14 cellular contexts compared by ENCODE assay signal in genomic region chr19:11113140-11113708, GRCh38. TPM values are rescaled to one million over a fixed set of nuclear protein-coding genes. Genes with fewer than 3 reads are reported as not detected.
DNase-seq lines count a peak whose midpoint lies in the region; ATAC-seq and TF ChIP-seq lines count a peak whose summit lies in the region.
"Had no signal": no experiment of that assay in that cellular context is flagged by ENCODE, and none has a peak within 500 bp of the region (broad histone marks: within the 10 kb centered on the region; RNA-seq: fewer than 3 reads in every experiment).

No MANE protein-coding gene starts in this region.

- no peak overlapping the region for H2BK5ac ChIP-seq in H9 (ENCODE audit: insufficient read length, low read length)

- H3K27ac Mint-ChIP-seq in Calu3 (ENCODE audit: unreplicated experiment): peak overlapping the region; percentile 68
- H3K27ac Mint-ChIP-seq in H9: peak overlapping the region; percentile 2 to 94 (median 83); a peak in 4 of 7 replicates
- peak overlapping the region; percentile 34 for H3K27ac Mint-ChIP-seq in activated naive CD8-positive, alpha-beta T cell treated with anti-CD3 and anti-CD28 coated beads, Interleukin-2, amount 10 ng/mL, durations not matched to agents 7 days and 5 days
- H3K27ac Mint-ChIP-seq in nephron progenitor cell: peak overlapping the region; percentile 97
- H3K27ac Mint-ChIP-seq in stimulated activated naive B cell treated with anti-CD40 and anti-IgM and Interleukin-4, amounts not matched to agents 10 μg/mL and 1 μg/mL and 100 μg/mL, for 72 hours: no peak overlapping the region
- H3K27ac Mint-ChIP-seq: CD8-positive, alpha-beta T cell had no signal

- intact Hi-C loops in Calu3 (cut with micrococcal nuclease; ENCODE audit: unreplicated experiment): no loop called here

- H3K9ac ChIP-seq in H9 (ENCODE audit: extremely low read depth, insufficient read length, low read length): no peak overlapping the region
- H3K9ac ChIP-seq: BLaER1 treated with 17β-estradiol and CSF1 and Interleukin-3, amounts not matched to agents 10 nM and 100 nM had no signal

- H4K20me1 ChIP-seq in H9 (ENCODE audit: control insufficient read depth, insufficient read depth, insufficient read length): peaks cover 5% of the 10 kb centered on the region

- H3K56ac ChIP-seq in H9 (ENCODE audit: insufficient read length, low read depth, low read length): no peak overlapping the region

- no peak overlapping the region for H3T11ph ChIP-seq in H9 (ENCODE audit: low read length)

- H3K9me3 ChIP-seq in H9 (ENCODE audit: control insufficient read depth, low read depth, low read length): no peaks in the 10 kb centered on the region
- H3K9me3 ChIP-seq: BLaER1 treated with 17β-estradiol and CSF1 and Interleukin-3, amounts not matched to agents 10 nM and 100 nM had no signal

- no peak overlapping the region for H2AFZ ChIP-seq in H9 (ENCODE audit: low read length)

- no peak overlapping the region for H3K4me2 ChIP-seq in H9 (ENCODE audit: insufficient read depth, insufficient read length, low read length)
- H3K4me2 ChIP-seq: BLaER1 treated with 17β-estradiol and CSF1 and Interleukin-3, amounts not matched to agents 10 nM and 100 nM had no signal

- no peaks in the 10 kb centered on the region for H3K4me1 ChIP-seq in H9 (ENCODE audit: insufficient read depth, low read length)
- H3K4me1 ChIP-seq: BLaER1 treated with 17β-estradiol and CSF1 and Interleukin-3, amounts not matched to agents 10 nM and 100 nM had no signal

- CTCF ChIA-PET in Calu3 (lab: Charles Lee): no interaction called here

- no peak overlapping the region for H2BK12ac ChIP-seq in H9 (ENCODE audit: insufficient read length, low read depth, low read length)

- ATAC-seq in activated naive CD8-positive, alpha-beta T cell treated with anti-CD3 and anti-CD28 coated beads, Interleukin-2, amount 10 ng/mL, durations not matched to agents 7 days and 5 days (ENCODE audit: low read depth): no peak
- no peak for ATAC-seq in stimulated activated naive B cell treated with anti-CD40 and anti-IgM and Interleukin-4, amounts not matched to agents 10 μg/mL and 1 μg/mL and 100 μg/mL, for 72 hours (replicated peaks)
- no peak for ATAC-seq in GM21423 (IDR thresholded peaks at IDR 0.05; ENCODE audit: unreplicated experiment)
- ATAC-seq: CD8-positive, alpha-beta T cell; SK-N-SH treated with all-trans-retinoic acid at 6 μM for 48 hours had no signal

- H3K4me3 Mint-ChIP-seq in Calu3 (ENCODE audit: low read depth, unreplicated experiment) (peak overlapping the region; percentile 24), H9 (no peak overlapping the region), nephron progenitor cell (no peak overlapping the region)
- no peak overlapping the region for H3K4me3 Mint-ChIP-seq in activated naive CD8-positive, alpha-beta T cell treated with anti-CD3 and anti-CD28 coated beads, Interleukin-2, amount 10 ng/mL, durations not matched to agents 7 days and 5 days
- no peak overlapping the region for H3K4me3 Mint-ChIP-seq in stimulated activated naive B cell treated with anti-CD40 and anti-IgM and Interleukin-4, amounts not matched to agents 10 μg/mL and 1 μg/mL and 100 μg/mL, for 72 hours
- H3K4me3 Mint-ChIP-seq: CD8-positive, alpha-beta T cell had no signal

- H3K79me1 ChIP-seq in H9 (ENCODE audit: insufficient read depth, low read depth, low read length, poor library complexity, severe bottlenecking): no peaks in the 10 kb centered on the region

- DNase-seq in Calu3: no peak
- DNase-seq in H9: no peak
- DNase-seq in activated naive CD8-positive, alpha-beta T cell treated with anti-CD3 and anti-CD28 coated beads, Interleukin-2, amount 10 ng/mL, durations not matched to agents 7 days and 5 days: no peak
- DNase-seq in nephron progenitor cell: no peak
- DNase-seq in stimulated activated naive B cell treated with anti-CD40 and anti-IgM and Interleukin-4, amounts not matched to agents 10 μg/mL and 1 μg/mL and 100 μg/mL, for 72 hours: no peak
- DNase-seq in stimulated activated CD4-positive, alpha-beta T cell treated with anti-CD3 and anti-CD28 coated beads, Interleukin-2, amount 100 ng/mL, for 48 hours: no peak
- DNase-seq: CD8-positive, alpha-beta T cell; DMS79; KG1; NCI-H1694 treated with DMSO at 0.1 percent for 48 hours; SIG-M5 had no signal

- H3K27me3 Mint-ChIP-seq in Calu3 (ENCODE audit: unreplicated experiment) (no peaks in the 10 kb centered on the region), H9 (ENCODE audit: low read depth) (no peaks in the 10 kb centered on the region), nephron progenitor cell (ENCODE audit: low read depth, poor library complexity) (peaks cover 7% of the 10 kb centered on the region)
- H3K27me3 Mint-ChIP-seq in activated naive CD8-positive, alpha-beta T cell treated with anti-CD3 and anti-CD28 coated beads, Interleukin-2, amount 10 ng/mL, durations not matched to agents 7 days and 5 days: no peaks in the 10 kb centered on the region
- H3K27me3 Mint-ChIP-seq in stimulated activated naive B cell treated with anti-CD40 and anti-IgM and Interleukin-4, amounts not matched to agents 10 μg/mL and 1 μg/mL and 100 μg/mL, for 72 hours: peaks cover 7 to 10% of the 10 kb centered on the region in 2 donors

- WGBS in H9 (ENCODE audit: extremely low coverage, insufficient read length, low lambda C conversion rate): no CpG with 5 or more reads among the region's 27 CpGs

- H2BK15ac ChIP-seq in H9 (ENCODE audit: low read depth, low read length): no peak overlapping the region

- H3K9me3 Mint-ChIP-seq in Calu3 (ENCODE audit: low read depth, unreplicated experiment): no peaks in the 10 kb centered on the region
- H3K9me3 Mint-ChIP-seq in H9: no peaks in the 10 kb centered on the region
- no peaks in the 10 kb centered on the region for H3K9me3 Mint-ChIP-seq in activated naive CD8-positive, alpha-beta T cell treated with anti-CD3 and anti-CD28 coated beads, Interleukin-2, amount 10 ng/mL, durations not matched to agents 7 days and 5 days
- H3K9me3 Mint-ChIP-seq in nephron progenitor cell: no peaks in the 10 kb centered on the region
- H3K9me3 Mint-ChIP-seq in stimulated activated naive B cell treated with anti-CD40 and anti-IgM and Interleukin-4, amounts not matched to agents 10 μg/mL and 1 μg/mL and 100 μg/mL, for 72 hours: no peaks in the 10 kb centered on the region
- H3K9me3 Mint-ChIP-seq: CD8-positive, alpha-beta T cell had no signal

- 0 out of 2 replicates have a peak, but pooled peaks cover 2% of the 10 kb centered on the region for H3K79me2 ChIP-seq in H9 (ENCODE audit: insufficient read depth, low read length)

- H3K27me3 ChIP-seq in H9 (ENCODE audit: insufficient read depth, low read length): no peaks in the 10 kb centered on the region
- H3K27me3 ChIP-seq: BLaER1 treated with 17β-estradiol and CSF1 and Interleukin-3, amounts not matched to agents 10 nM and 100 nM had no signal

- H4K5ac ChIP-seq in H9 (ENCODE audit: insufficient read length, low read depth, low read length): no peak overlapping the region

- no peak overlapping the region for H3K18ac ChIP-seq in H9 (ENCODE audit: insufficient read length, low read depth, low read length)

- no peak overlapping the region for H2AK5ac ChIP-seq in H9 (ENCODE audit: insufficient read length, low read length)

- H4K8ac ChIP-seq in H9 (replicated peaks; ENCODE audit: insufficient read length, low read depth, low read length): no peak overlapping the region

- H2BK20ac ChIP-seq in H9 (ENCODE audit: low read depth, low read length, poor library complexity, severe bottlenecking): no peak overlapping the region

- POLR2A ChIA-PET in activated naive CD8-positive, alpha-beta T cell treated with anti-CD3 and anti-CD28 coated beads, Interleukin-2, amount 10 ng/mL, durations not matched to agents 7 days and 5 days (lab: Charles Lee): no interaction called here

- H3K36me3 Mint-ChIP-seq in Calu3 (ENCODE audit: insufficient read depth, unreplicated experiment) (peaks cover 97% of the 10 kb centered on the region), H9 (ENCODE audit: insufficient read depth in 1 of 3, low read depth in 3 of 3) (peaks cover 74 to 97% (median 95%) of the 10 kb centered on the region in 3 experiments), nephron progenitor cell (ENCODE audit: low read depth) (peaks cover 81% of the 10 kb centered on the region)
- H3K36me3 Mint-ChIP-seq in activated naive CD8-positive, alpha-beta T cell treated with anti-CD3 and anti-CD28 coated beads, Interleukin-2, amount 10 ng/mL, durations not matched to agents 7 days and 5 days: peaks cover 37% of the 10 kb centered on the region
- H3K36me3 Mint-ChIP-seq in stimulated activated naive B cell treated with anti-CD40 and anti-IgM and Interleukin-4, amounts not matched to agents 10 μg/mL and 1 μg/mL and 100 μg/mL, for 72 hours: peaks cover 76 to 77% of the 10 kb centered on the region in 2 donors

- H3K23me2 ChIP-seq in H9 (ENCODE audit: insufficient read length, low read depth, low read length, poor library complexity, severe bottlenecking): no peaks in the 10 kb centered on the region

- no TSS peak for BruUV-seq in Calu3 (replicated peaks; lab: Mats Ljungman, UMichigan)

- TF ChIP-seq CTCF in Calu3 (IDR thresholded peaks at IDR 0.05; ENCODE audit: unreplicated experiment) (no peak), H9 (conservative IDR thresholded peaks at IDR 0.05) (no peak), nephron progenitor cell (IDR thresholded peaks at IDR 0.05) (no peak)

- H3K23ac ChIP-seq in H9 (ENCODE audit: insufficient read length, low read depth, low read length): no peak overlapping the region

- H3K14ac ChIP-seq in H9 (ENCODE audit: insufficient read depth, low read length): no peak overlapping the region

- no peak overlapping the region for H4K91ac ChIP-seq in H9 (ENCODE audit: insufficient read length, low read depth, low read length)

- H2BK120ac ChIP-seq in H9 (ENCODE audit: low read depth, low read length, poor library complexity, severe bottlenecking): no peak overlapping the region

- no peak overlapping the region for H3K27ac ChIP-seq in H9 (ENCODE audit: insufficient read length, low read depth, low read length)
- H3K27ac ChIP-seq: BLaER1 treated with 17β-estradiol and CSF1 and Interleukin-3, amounts not matched to agents 10 nM and 100 nM had no signal

- H3K4ac ChIP-seq in H9 (ENCODE audit: low read depth, low read length): no peak overlapping the region

- no peaks in the 10 kb centered on the region for H3K4me1 Mint-ChIP-seq in Calu3 (ENCODE audit: low read depth, unreplicated experiment)
- H3K4me1 Mint-ChIP-seq in H9: no peaks in the 10 kb centered on the region
- peaks cover 2% of the 10 kb centered on the region for H3K4me1 Mint-ChIP-seq in activated naive CD8-positive, alpha-beta T cell treated with anti-CD3 and anti-CD28 coated beads, Interleukin-2, amount 10 ng/mL, durations not matched to agents 7 days and 5 days
- no peaks in the 10 kb centered on the region for H3K4me1 Mint-ChIP-seq in nephron progenitor cell
- H3K4me1 Mint-ChIP-seq in stimulated activated naive B cell treated with anti-CD40 and anti-IgM and Interleukin-4, amounts not matched to agents 10 μg/mL and 1 μg/mL and 100 μg/mL, for 72 hours: peaks cover 2 to 8% of the 10 kb centered on the region in 2 donors

RNA-seq across cellular contexts. Expression of gene LDLR, which starts 24.0 kb away (rescaled TPM):
- total RNA-seq in Calu3 (2022): 289 and 294 TPM in 2 replicates
- total RNA-seq in H9 (2021): 81.3 and 92.7 TPM in 2 replicates
- 10 to 100 TPM; 83.8 to 84.8 TPM for total RNA-seq in activated naive CD8-positive, alpha-beta T cell treated with anti-CD3 and anti-CD28 coated beads, Interleukin-2, amount 10 ng/mL, durations not matched to agents 7 days and 5 days

RNA-seq across cellular contexts. Expression of gene SPC24, which starts 42.4 kb away (rescaled TPM):
- total RNA-seq in Calu3 (2022) (31.8 and 36.4 TPM in 2 replicates), H9 (2021) (50.8 and 51.5 TPM in 2 replicates)
- 10 to 100 TPM; 63.0 to 65.4 TPM for total RNA-seq in activated naive CD8-positive, alpha-beta T cell treated with anti-CD3 and anti-CD28 coated beads, Interleukin-2, amount 10 ng/mL, durations not matched to agents 7 days and 5 days
